ENCODE assay signal across 1 cellular context in genomic region chr6:119311514-119312142, GRCh38.
TF ChIP-seq lines count a peak whose summit lies in the region.

No MANE protein-coding gene starts in this region.

TF ChIP-seq in HCT116, 20 proteins besides CTCF, POLR2A, EP300 and RAD21:
- no peak for TF ChIP-seq ELF1 (IDR thresholded peaks at IDR 0.05; ENCODE audit: borderline replicate concordance, low read depth)
